In the genomic region with DNA sequence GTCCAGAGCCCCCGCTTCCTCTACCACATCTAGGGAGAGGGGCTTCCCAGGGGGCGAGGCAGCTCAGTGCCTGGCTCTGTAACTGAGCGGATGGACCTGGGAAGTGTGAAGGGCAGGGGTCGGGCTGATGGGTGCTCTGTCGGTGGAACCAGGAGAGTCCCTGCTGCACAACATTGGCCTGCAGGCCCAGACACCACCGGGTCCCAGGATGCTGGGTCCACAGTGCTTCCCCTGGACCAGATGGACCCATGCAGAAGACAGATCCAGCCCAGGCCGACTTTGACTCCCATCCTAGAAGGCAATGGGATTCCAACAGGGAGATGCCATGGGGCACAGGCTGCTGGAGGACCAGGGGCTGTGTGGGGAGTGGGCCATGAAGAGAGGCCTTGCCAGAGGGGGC, we compare ENCODE assay signal across 8 cellular contexts.
"Had no signal": no experiment of that assay in that cellular context is flagged by ENCODE, and none has a peak within 500 bp of the region (broad histone marks: within the 10 kb centered on the region; RNA-seq: fewer than 3 reads in every experiment).

No MANE protein-coding gene starts in this region.

- H3K9me3 Mint-ChIP-seq: GM23338, H9 had no signal

- FAIRE-seq: H1, H54, HTR-8/SVneo, K562 had no signal

- H2AFZ ChIP-seq: GM23338 had no signal

- H3K4me3 ChIP-seq: GM23338, K562 had no signal

- H3K4me2 ChIP-seq: GM23338 had no signal

- ATAC-seq: GM23338, K562 had no signal

- H3K27ac Mint-ChIP-seq: H9 had no signal

- DNase-seq: H9, HCEC 1CT, IMR-90 had no signal

- H3K4me3 Mint-ChIP-seq: GM23338, H9 had no signal
